ENCODE assay signal across 18 cellular contexts in the genomic region with DNA sequence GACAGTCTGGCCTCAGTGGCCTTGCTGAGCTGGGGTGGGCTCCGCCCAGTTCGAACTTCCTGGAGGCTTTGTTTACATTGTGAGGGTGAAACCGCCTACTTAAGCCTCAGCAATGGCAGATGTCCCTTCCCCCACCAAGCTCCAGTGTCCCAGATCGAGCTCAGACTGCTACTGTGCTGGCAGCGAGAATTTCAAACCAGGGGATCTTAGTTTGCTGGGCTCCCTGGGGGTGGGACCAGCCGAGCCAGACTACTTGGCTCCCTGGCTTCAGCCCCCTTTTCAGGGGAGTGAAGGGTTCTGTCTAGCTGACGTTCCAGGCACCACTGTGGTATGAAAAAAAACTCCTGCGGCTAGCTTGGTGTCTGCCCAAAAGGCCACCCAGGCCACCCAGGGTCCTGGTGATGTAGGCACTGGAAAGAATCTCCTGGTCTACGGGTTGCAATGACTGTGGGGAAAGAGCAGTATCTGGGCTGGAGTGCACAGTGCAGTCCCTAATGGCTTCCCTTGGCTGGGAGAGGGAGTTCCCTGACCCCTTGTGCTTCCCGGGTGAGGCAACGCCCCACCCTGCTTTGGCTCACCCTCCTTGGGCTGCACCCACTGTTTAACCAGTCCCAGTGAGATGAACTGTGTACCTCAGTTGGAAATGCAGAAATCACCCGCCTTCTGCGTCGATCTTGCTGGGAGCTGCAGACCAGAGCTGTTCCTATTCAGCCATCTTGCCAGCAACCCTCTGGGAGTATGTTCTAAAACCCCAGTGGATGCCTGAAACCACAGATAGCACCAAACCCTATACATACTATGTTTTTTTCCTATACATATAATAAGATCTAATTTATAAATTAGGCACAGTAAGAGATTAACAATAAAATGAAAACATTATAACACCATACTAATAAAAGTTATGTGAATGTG.
DNase-seq lines count a peak whose midpoint lies in the region; ATAC-seq, FAIRE-seq and TF ChIP-seq lines count a peak whose summit lies in the region.
"Had no signal": no experiment of that assay in that cellular context is flagged by ENCODE, and none has a peak within 500 bp of the region (broad histone marks: within the 10 kb centered on the region; RNA-seq: fewer than 3 reads in every experiment).

No MANE protein-coding gene starts in this region.

- POLR2A ChIA-PET in K562 (lab: Yijun Ruan, JAX), result interaction anchor here (0.6 to 0.7 kb wide), 2 partner anchors 16 to 25 kb away, joined by 3 read pairs; no protein-coding TSS in a partner anchor

- CTCF ChIA-PET in K562 (lab: Yijun Ruan, JAX; ENCODE audit: low intra/inter-chr PET ratio), result no interaction called here

- DNase-seq in ELR (ENCODE audit: low read depth) (peak; percentile 2), LoVo (ENCODE audit: low spot score) (peak; percentile 35), K562 (ENCODE audit: extremely low read depth in 1 of 4, low spot score in 3 of 4) (peak in 1 of 4 experiments; percentile 55), mucosa of descending colon (peak in 1 of 3 donors; percentile 5), GDM1 (lab: John Stamatoyannopoulos, UW) (no peak), heart left ventricle (no peak)
- DNase-seq: activated CD4-positive, alpha-beta T cell treated with anti-CD3 and anti-CD28 coated beads, Interleukin-2, amount 10 ng/mL, durations not matched to agents 24 days and 14 days; activated naive CD8-positive, alpha-beta T cell treated with anti-CD3 and anti-CD28 coated beads, Interleukin-2, amount 50 U/mL, for 24 hours; activated T-cell treated with anti-CD3 and anti-CD28 coated beads, Interleukin-2, amount 50 U/mL, for 24 hours; central memory CD4-positive, alpha-beta T cell; glutamatergic neuron; NCI-H1105; NCI-H446 treated with DMSO at 0.1 percent for 48 hours; tibial artery had no signal

- intact Hi-C loops in K562 (cut with micrococcal nuclease) (no loop called here), mucosa of descending colon (cut with DNase I, micrococcal nuclease) (no loop called here), heart left ventricle (cut with DNase I) (no loop called here)

- TF ChIP-seq CTCF in K562 (IDR thresholded peaks at IDR 0.05 in 2 of 3, conservative IDR thresholded peaks at IDR 0.05 in 1 of 3; ENCODE audit: insufficient read depth in 2 of 3, low read depth in 1 of 3, low read length in 3 of 3) (no peak), mucosa of descending colon (IDR thresholded peaks at IDR 0.05) (no peak), heart left ventricle (IDR thresholded peaks at IDR 0.05) (no peak)

- ATAC-seq in K562, result peak; percentile 92
- peak; percentile 27 for ATAC-seq in mucosa of descending colon
- no peak for ATAC-seq in GM19023 (IDR thresholded peaks at IDR 0.05; ENCODE audit: unreplicated experiment)
- ATAC-seq in HG03571 (IDR thresholded peaks at IDR 0.05; ENCODE audit: unreplicated experiment), result no peak
- ATAC-seq in heart left ventricle, result no peak
- ATAC-seq: activated naive CD8-positive, alpha-beta T cell treated with anti-CD3 and anti-CD28 coated beads, Interleukin-2, amount 50 U/mL, for 24 hours had no signal

- H3K9me3 ChIP-seq in K562 (replicated peaks; ENCODE audit: control insufficient read depth, insufficient read depth, low read depth, low read length), result no peaks in the 10 kb centered on the region
- peaks cover 6% of the 10 kb centered on the region for H3K9me3 ChIP-seq in mucosa of descending colon
- peaks cover 0 to 9% (median 1%) of the 10 kb centered on the region in 12 donors for H3K9me3 ChIP-seq in heart left ventricle

- H3K27ac ChIP-seq in K562 (ENCODE audit: extremely low read depth, low read depth, low read length), result peak overlapping the region; percentile 62
- no peak overlapping the region for H3K27ac ChIP-seq in heart left ventricle
- H3K27ac ChIP-seq: BLaER1, tibial artery had no signal

- H3K27me3 ChIP-seq in K562 (ENCODE audit: control insufficient read depth in 2 of 2, insufficient read depth in 2 of 2, low read length in 2 of 2) (no peaks in the 10 kb centered on the region), heart left ventricle (peaks cover 0 to 24% (median 0%) of the 10 kb centered on the region in 9 donors)
- H3K27me3 ChIP-seq: BLaER1 had no signal

- H3K9ac ChIP-seq in K562 (ENCODE audit: insufficient read depth in 1 of 2, low read depth in 2 of 2, low read length in 2 of 2), result peak overlapping the region; percentile 41 to 87; a peak in 3 of 4 replicates
- H3K9ac ChIP-seq: BLaER1 had no signal

- 14% methylated on average over 14 of the region's 14 CpGs for WGBS in K562 (ENCODE audit: insufficient coverage, low coverage, missing lambda C conversion rate)
- 45 to 56% (median 51%) methylated on average over 12 to 14 of the region's 14 CpGs for WGBS in heart left ventricle, 4 donors

- H3K4me2 ChIP-seq in K562 (ENCODE audit: insufficient read depth, low read length), result peak overlapping the region; percentile 75
- H3K4me2 ChIP-seq: BLaER1 had no signal

- no TSS peak for BruUV-seq in K562 (replicated peaks; lab: Mats Ljungman, UMichigan)

- H3K4me1 ChIP-seq in K562 (replicated peaks in 1 of 2; ENCODE audit: control insufficient read depth in 2 of 2, insufficient read depth in 2 of 2, low read length in 2 of 2), result peaks cover 0 to 6% of the 10 kb centered on the region in 2 experiments; a peak in 3 of 5 replicates
- H3K4me1 ChIP-seq in mucosa of descending colon (ENCODE audit: low read depth), result no peaks in the 10 kb centered on the region
- H3K4me1 ChIP-seq in heart left ventricle, result no peaks in the 10 kb centered on the region
- H3K4me1 ChIP-seq: BLaER1, tibial artery had no signal

- no peaks in the 10 kb centered on the region for H4K20me1 ChIP-seq in K562 (replicated peaks; ENCODE audit: control insufficient read depth, insufficient read depth, low read length)
- H4K20me1 ChIP-seq: BLaER1 had no signal

- no peak for TF ChIP-seq POLR2A in K562 (conservative IDR thresholded peaks at IDR 0.05)
- TF ChIP-seq POLR2A in heart left ventricle (IDR thresholded peaks at IDR 0.05), result no peak

- TF ChIP-seq RAD21 in K562 (CRISPR knock-in tag; conservative IDR thresholded peaks at IDR 0.05 in 1 of 2, IDR thresholded peaks at IDR 0.05 in 1 of 2), result no peak

- H3K9me1 ChIP-seq in K562 (ENCODE audit: control insufficient read depth, insufficient read depth, low read length), result no peaks in the 10 kb centered on the region

- no peaks in the 10 kb centered on the region for H3K79me2 ChIP-seq in K562 (ENCODE audit: control insufficient read depth, insufficient read depth, low read length)

- H2AFZ ChIP-seq in K562 (ENCODE audit: low read depth, low read length), result peak overlapping the region; percentile 97

- H3K36me3 ChIP-seq in K562 (ENCODE audit: control insufficient read depth, insufficient read depth, low read length) (no peaks in the 10 kb centered on the region), mucosa of descending colon (ENCODE audit: low read depth) (no peaks in the 10 kb centered on the region), heart left ventricle (no peaks in the 10 kb centered on the region)
- H3K36me3 ChIP-seq: BLaER1, tibial artery had no signal

- H3K4me3 ChIP-seq in K562 (peak overlapping the region; percentile 11; the same call in 1 of the 2 replicates), mucosa of descending colon (no peak overlapping the region), heart left ventricle (no peak overlapping the region)
- H3K4me3 ChIP-seq: BLaER1, tibial artery had no signal

- no peak for FAIRE-seq in K562 (lab: Jason Lieb, UNC)
- FAIRE-seq: endometrium had no signal

- no peak for TF ChIP-seq EP300 in K562 (IDR thresholded peaks at IDR 0.05; ENCODE audit: low read length)

- in situ Hi-C loops in K562 (cut with MboI), result no loop called here

TF ChIP-seq in K562, 482 proteins besides CTCF, POLR2A, EP300 and RAD21 (continues in another document):
- TF ChIP-seq MTF1 (CRISPR knock-in tag; IDR thresholded peaks at IDR 0.05; ENCODE audit: borderline replicate concordance), result no peak
- TF ChIP-seq, protein P1, sequence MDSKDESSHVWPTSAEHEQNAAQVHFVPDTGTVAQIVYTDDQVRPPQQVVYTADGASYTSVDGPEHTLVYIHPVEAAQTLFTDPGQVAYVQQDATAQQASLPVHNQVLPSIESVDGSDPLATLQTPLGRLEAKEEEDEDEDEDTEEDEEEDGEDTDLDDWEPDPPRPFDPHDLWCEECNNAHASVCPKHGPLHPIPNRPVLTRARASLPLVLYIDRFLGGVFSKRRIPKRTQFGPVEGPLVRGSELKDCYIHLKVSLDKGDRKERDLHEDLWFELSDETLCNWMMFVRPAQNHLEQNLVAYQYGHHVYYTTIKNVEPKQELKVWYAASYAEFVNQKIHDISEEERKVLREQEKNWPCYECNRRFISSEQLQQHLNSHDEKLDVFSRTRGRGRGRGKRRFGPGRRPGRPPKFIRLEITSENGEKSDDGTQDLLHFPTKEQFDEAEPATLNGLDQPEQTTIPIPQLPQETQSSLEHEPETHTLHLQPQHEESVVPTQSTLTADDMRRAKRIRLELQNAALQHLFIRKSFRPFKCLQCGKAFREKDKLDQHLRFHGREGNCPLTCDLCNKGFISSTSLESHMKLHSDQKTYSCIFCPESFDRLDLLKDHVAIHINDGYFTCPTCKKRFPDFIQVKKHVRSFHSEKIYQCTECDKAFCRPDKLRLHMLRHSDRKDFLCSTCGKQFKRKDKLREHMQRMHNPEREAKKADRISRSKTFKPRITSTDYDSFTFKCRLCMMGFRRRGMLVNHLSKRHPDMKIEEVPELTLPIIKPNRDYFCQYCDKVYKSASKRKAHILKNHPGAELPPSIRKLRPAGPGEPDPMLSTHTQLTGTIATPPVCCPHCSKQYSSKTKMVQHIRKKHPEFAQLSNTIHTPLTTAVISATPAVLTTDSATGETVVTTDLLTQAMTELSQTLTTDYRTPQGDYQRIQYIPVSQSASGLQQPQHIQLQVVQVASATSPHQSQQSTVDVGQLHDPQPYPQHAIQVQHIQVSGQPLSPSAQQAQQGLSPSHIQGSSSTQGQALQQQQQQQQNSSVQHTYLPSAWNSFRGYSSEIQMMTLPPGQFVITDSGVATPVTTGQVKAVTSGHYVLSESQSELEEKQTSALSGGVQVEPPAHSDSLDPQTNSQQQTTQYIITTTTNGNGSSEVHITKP (IDR thresholded peaks at IDR 0.05; ENCODE audit: partially characterized antibody), result no peak

Comparison
In these comparisons a context has a peak if more than half of its experiments do, and no peak if none do; other contexts are left out.
1. DNase-seq: peak in ELR (single experiment) and LoVo (single experiment); none in GDM1 (single experiment) and heart left ventricle (0 of 5).
2. ATAC-seq: peak in K562 (single experiment) and mucosa of descending colon (single experiment); none in GM19023 (single experiment), HG03571 (single experiment) and heart left ventricle (0 of 4).